In genomic region chr1:11058595-11059165, GRCh38 we compare ENCODE assay signal across 9 cellular contexts. TPM values are rescaled to one million over a fixed set of nuclear protein-coding genes. Genes with fewer than 3 reads are reported as not detected.
DNase-seq lines count a peak whose midpoint lies in the region; ATAC-seq and TF ChIP-seq lines count a peak whose summit lies in the region.
"Had no signal": no experiment of that assay in that cellular context is flagged by ENCODE, and none has a peak within 500 bp of the region (broad histone marks: within the 10 kb centered on the region; RNA-seq: fewer than 3 reads in every experiment).

No MANE protein-coding gene starts in this region.

- DNase-seq in activated CD8-positive, alpha-beta memory T cell treated with anti-CD3 and anti-CD28 coated beads, Interleukin-2, amount 50 U/mL, for 4 hours, result peak; percentile 26
- no peak for DNase-seq in activated CD8-positive, alpha-beta memory T cell treated with anti-CD3 and anti-CD28 coated beads for 24 hours
- DNase-seq in testis, result no peak
- DNase-seq in stimulated activated CD4-positive, alpha-beta T cell treated with anti-CD3 and anti-CD28 coated beads, Interleukin-4, amount 100 ng/mL, for 24 hours, result no peak

- no peak for ATAC-seq in HG03135 (IDR thresholded peaks at IDR 0.05; ENCODE audit: unreplicated experiment)
- no peak for ATAC-seq in HG02885 (IDR thresholded peaks at IDR 0.05; ENCODE audit: poor library complexity, unreplicated experiment)

- TF ChIP-seq CTCF in VCaP (conservative IDR thresholded peaks at IDR 0.05), result no peak
- no peak for TF ChIP-seq CTCF in testis (IDR thresholded peaks at IDR 0.05)

- 28 to 47% methylated on average over 15 to 28 of the region's 28 CpGs for WGBS in testis, 2 donors

- peaks cover 14% of the 10 kb centered on the region for H3K4me1 ChIP-seq in testis

- H3K36me3 ChIP-seq in testis (ENCODE audit: low read depth, missing control alignments), result no peaks in the 10 kb centered on the region

- H3K27me3 ChIP-seq in testis, result no peaks in the 10 kb centered on the region

- intact Hi-C loops in testis (cut with DNase I; ENCODE audit: low total_unique reads), result no loop called here

- H3K4me3 ChIP-seq in iPS-18c (ENCODE audit: insufficient read depth, low read depth, low read length) (peak overlapping the region; percentile 81), testis (peak overlapping the region; percentile 79 to 83)

- H3K9me3 ChIP-seq in iPS-18c (ENCODE audit: control insufficient read depth, insufficient read depth, low read length) (peaks cover 3% of the 10 kb centered on the region), testis (no peaks in the 10 kb centered on the region)

- peak overlapping the region; percentile 91 for H3K27ac ChIP-seq in VCaP
- H3K27ac ChIP-seq in testis, result no peak overlapping the region

- TF ChIP-seq POLR2A in testis (IDR thresholded peaks at IDR 0.05), result no peak

RNA-seq across cellular contexts. Expression of gene SRM, which starts 1.1 kb away (rescaled TPM):
- 10 to 100 TPM; 61.4 to 78.4 TPM for total RNA-seq in testis
- polyA plus RNA-seq in testis (ENCODE audit: insufficient read depth, low read depth, low replicate concordance), result 57.8 TPM

RNA-seq across cellular contexts. Expression of gene MASP2, which starts 11.6 kb away (rescaled TPM):
- under 1 TPM; 0.31 TPM for total RNA-seq in testis
- polyA plus RNA-seq in testis (ENCODE audit: insufficient read depth, low read depth, low replicate concordance), result not detected
- total RNA-seq: aorta had no signal

RNA-seq across cellular contexts. Expression of gene EXOSC10, which starts 41.0 kb away (rescaled TPM):
- 10 to 100 TPM; 78.4 to 78.8 TPM for total RNA-seq in testis
- 67.5 TPM for polyA plus RNA-seq in testis (ENCODE audit: insufficient read depth, low read depth, low replicate concordance)

RNA-seq across cellular contexts. Expression of gene TARDBP, which starts 46.2 kb away (rescaled TPM):
- total RNA-seq in testis, result 100 to 1,000 TPM; 185 to 207 TPM
- polyA plus RNA-seq in testis (ENCODE audit: insufficient read depth, low read depth, low replicate concordance), result 142 TPM
